In the genomic region with DNA sequence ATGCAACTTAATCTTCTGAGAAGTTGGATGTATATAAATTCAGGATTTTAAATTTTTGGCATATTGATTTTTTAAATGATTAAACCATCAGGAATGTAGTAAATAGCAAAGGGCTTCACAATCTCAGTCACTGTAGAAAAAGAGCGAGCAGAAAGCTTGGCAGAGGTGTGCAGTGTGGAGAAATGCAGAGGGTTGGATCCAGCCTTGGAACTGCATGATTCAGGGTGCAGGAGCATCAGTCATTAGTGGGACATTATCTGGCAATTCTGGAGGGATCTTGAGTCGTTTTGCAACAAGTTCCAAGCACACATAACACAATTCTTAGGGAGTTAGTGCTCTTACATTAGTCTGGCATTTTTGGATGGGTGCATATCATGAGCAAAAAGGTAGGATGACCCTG, we compare ENCODE assay signal across 27 cellular contexts.
"Had no signal": no experiment of that assay in that cellular context is flagged by ENCODE, and none has a peak within 500 bp of the region (broad histone marks: within the 10 kb centered on the region; RNA-seq: fewer than 3 reads in every experiment).

No MANE protein-coding gene starts in this region.

- H3K36me3 ChIP-seq: Peyer's patch, SJCRH30 had no signal

- H3K27ac Mint-ChIP-seq: activated CD8-positive, alpha-beta T cell treated with anti-CD3 and anti-CD28 coated beads, Interleukin-2, amount 10 ng/mL, durations not matched to agents 7 days and 5 days; activated naive CD4-positive, alpha-beta T cell treated with anti-CD3 and anti-CD28 coated beads, Interleukin-2, amount 50 U/mL, for 24 hours; activated naive CD8-positive, alpha-beta T cell treated with anti-CD3 and anti-CD28 coated beads, Interleukin-2, amount 50 U/mL, for 24 hours; activated T-helper 1 cell treated with anti-CD3 and anti-CD28 coated beads, Interleukin-12 subunit alpha, Interleukin-12 subunit beta, Interleukin-2, Interleukin-4 antibody, amounts not matched to agents 30 ng/mL and 10 ng/mL and 1 ng/mL, durations not matched to agents 14 hours and 24 hours and 36 hours; T-helper 1 cell treated with Interleukin-12 subunit alpha and Interleukin-12 subunit beta and Interleukin-4 antibody, amounts not matched to agents 30 μg/mL and 1 μg/mL, for 36 hours had no signal

- H3K4me1 ChIP-seq: Peyer's patch, SJCRH30 had no signal

- H3K9me3 Mint-ChIP-seq: activated naive CD4-positive, alpha-beta T cell treated with anti-CD3 and anti-CD28 coated beads, Interleukin-2, amount 50 U/mL, for 24 hours; activated T-helper 1 cell treated with anti-CD3 and anti-CD28 coated beads, Interleukin-12 subunit alpha, Interleukin-12 subunit beta, Interleukin-2, Interleukin-4 antibody, amounts not matched to agents 30 ng/mL and 10 ng/mL and 1 ng/mL, durations not matched to agents 14 hours and 24 hours and 36 hours had no signal

- H3K27ac ChIP-seq: Peyer's patch, RWPE1, SJCRH30 had no signal

- H3K27me3 ChIP-seq: Peyer's patch, SJCRH30 had no signal

- H3K27me3 Mint-ChIP-seq: activated naive CD4-positive, alpha-beta T cell treated with anti-CD3 and anti-CD28 coated beads, Interleukin-2, amount 50 U/mL, for 24 hours; activated naive CD8-positive, alpha-beta T cell treated with anti-CD3 and anti-CD28 coated beads, Interleukin-2, amount 50 U/mL, for 24 hours had no signal

- H3K9me3 ChIP-seq: Peyer's patch, SJCRH30 had no signal

- H3K36me3 Mint-ChIP-seq: activated naive CD4-positive, alpha-beta T cell treated with anti-CD3 and anti-CD28 coated beads, Interleukin-2, amount 50 U/mL, for 24 hours had no signal

- DNase-seq: activated CD4-positive, alpha-beta T cell treated with anti-CD3 and anti-CD28 coated beads for 4 hours; activated CD4-positive, alpha-beta T cell treated with anti-CD3 and anti-CD28 coated beads, Interleukin-2, amount 50 U/mL, for 4 hours; activated CD8-positive, alpha-beta memory T cell treated with anti-CD3 and anti-CD28 coated beads, Interleukin-2, amount 50 U/mL, for 48 hours; activated CD8-positive, alpha-beta T cell treated with anti-CD3 and anti-CD28 coated beads, Interleukin-2, amount 10 ng/mL, durations not matched to agents 7 days and 5 days; activated effector memory CD4-positive, alpha-beta T cell treated with Interleukin-2 at 50 U/mL for 16 hours; activated naive CD4-positive, alpha-beta T cell; activated naive CD8-positive, alpha-beta T cell treated with anti-CD3 and anti-CD28 coated beads, Interleukin-2, amount 50 U/mL, for 24 hours; activated T-cell treated with anti-CD3 and anti-CD28 coated beads, Interleukin-2, amount 50 U/mL, for 1 hour; anterior cingulate cortex; cerebellar nuclear complex; MM.1S; NCI-H1105; NCI-H1436 treated with DMSO at 0.1 percent for 48 hours; NCI-H187 treated with DMSO at 0.1 percent for 48 hours; NCI-H2171 treated with DMSO at 0.1 percent for 48 hours; NCI-H226; NCI-H526 treated with DMSO at 0.1 percent for 48 hours; NCI-H82; OCI-M1; Peyer's patch; Right ventricle myocardium superior; SJCRH30 had no signal

- H3K4me3 ChIP-seq: Peyer's patch, SJCRH30 had no signal

- ATAC-seq: activated CD4-positive, CD25-positive, alpha-beta regulatory T cell treated with anti-CD3 and anti-CD28 coated beads, Interleukin-2, amount 50 U/mL, for 24 hours; activated CD8-positive, alpha-beta T cell treated with anti-CD3 and anti-CD28 coated beads, Interleukin-2, amount 10 ng/mL, durations not matched to agents 7 days and 5 days; activated naive CD8-positive, alpha-beta T cell treated with anti-CD3 and anti-CD28 coated beads, Interleukin-2, amount 50 U/mL, for 24 hours had no signal

- H3K4me3 Mint-ChIP-seq: activated CD8-positive, alpha-beta T cell treated with anti-CD3 and anti-CD28 coated beads, Interleukin-2, amount 10 ng/mL, durations not matched to agents 7 days and 5 days; activated naive CD4-positive, alpha-beta T cell treated with anti-CD3 and anti-CD28 coated beads, Interleukin-2, amount 50 U/mL, for 24 hours; activated naive CD8-positive, alpha-beta T cell treated with anti-CD3 and anti-CD28 coated beads, Interleukin-2, amount 50 U/mL, for 24 hours; activated T-helper 1 cell treated with anti-CD3 and anti-CD28 coated beads, Interleukin-12 subunit alpha, Interleukin-12 subunit beta, Interleukin-2, Interleukin-4 antibody, amounts not matched to agents 30 ng/mL and 10 ng/mL and 1 ng/mL, durations not matched to agents 14 hours and 24 hours and 36 hours; T-helper 1 cell treated with Interleukin-12 subunit alpha and Interleukin-12 subunit beta and Interleukin-4 antibody, amounts not matched to agents 30 μg/mL and 1 μg/mL, for 36 hours had no signal
